In genomic region chr2:27042159-27042661, GRCh38 we compare ENCODE assay signal across 6 cellular contexts. TPM values are rescaled to one million over a fixed set of nuclear protein-coding genes. Genes with fewer than 3 reads are reported as not detected.
A peak's percentile ranks its signal among the peaks of the same experiment; 100 is the strongest.
DNase-seq lines count a peak whose midpoint lies in the region; ATAC-seq, FAIRE-seq and TF ChIP-seq lines count a peak whose summit lies in the region.

No MANE protein-coding gene starts in this region.

- DNase-seq in HepG2 (ENCODE audit: low spot score) (no peak), right lobe of liver (no peak), uterus (no peak), DMS153 treated with DMSO at 0.1 percent for 48 hours (lab: John Stamatoyannopoulos, UW; ENCODE audit: unreplicated experiment) (no peak), HuH-7 (ENCODE audit: low spot score) (no peak)

- no peaks in the 10 kb centered on the region for H3K4me1 ChIP-seq in HepG2 (ENCODE audit: insufficient read depth, low read length)
- no peaks in the 10 kb centered on the region for H3K4me1 ChIP-seq in right lobe of liver
- H3K4me1 ChIP-seq in OCI-LY3 (ENCODE audit: low read length), result peaks cover 41% of the 10 kb centered on the region
- no peaks in the 10 kb centered on the region for H3K4me1 ChIP-seq in uterus

- TF ChIP-seq RAD21 in HepG2 (CRISPR knock-in tag; IDR thresholded peaks at IDR 0.05), result no peak

- POLR2A ChIA-PET in HepG2 (lab: Yijun Ruan, JAX), result interaction anchor here (0.7 to 4.2 kb wide), 3 partner anchors 8 to 17 kb away, joined by 3 to 28 read pairs (median 4); partner anchors contain the start of gene AGBL5

- H3K4me3 ChIP-seq in HepG2 (replicated peaks in 1 of 3; ENCODE audit: insufficient read depth in 1 of 3, low read depth in 2 of 3, low read length in 3 of 3) (no peak overlapping the region), right lobe of liver (no peak overlapping the region), OCI-LY3 (ENCODE audit: low read length) (peak overlapping the region; percentile 57), uterus (no peak overlapping the region)

- H3K9me3 ChIP-seq in HepG2 (ENCODE audit: low read length) (no peaks in the 10 kb centered on the region), right lobe of liver (no peaks in the 10 kb centered on the region), OCI-LY3 (ENCODE audit: insufficient read depth, low read length) (peaks cover 5% of the 10 kb centered on the region; the same call in 1 of the 2 replicates), uterus (no peaks in the 10 kb centered on the region)

- H3K4me2 ChIP-seq in HepG2 (ENCODE audit: low read depth, low read length) (no peak overlapping the region), OCI-LY3 (ENCODE audit: low read length) (peak overlapping the region; percentile 81)

- H3K79me2 ChIP-seq in HepG2 (ENCODE audit: insufficient read depth, low read length) (no peaks in the 10 kb centered on the region), OCI-LY3 (ENCODE audit: low read length) (no peaks in the 10 kb centered on the region)

- ATAC-seq in HepG2 (no peak), right lobe of liver (no peak)

- TF ChIP-seq EP300 in HepG2 (IDR thresholded peaks at IDR 0.05; ENCODE audit: low read depth in 2 of 2, low read length in 2 of 2), result no peak
- no peak for TF ChIP-seq EP300 in HepG2 (CRISPR knock-in tag; IDR thresholded peaks at IDR 0.05; ENCODE audit: borderline replicate concordance)

- TF ChIP-seq POLR2A in HepG2 (IDR thresholded peaks at IDR 0.05; ENCODE audit: insufficient read depth in 1 of 2, low read depth in 2 of 2, low read length in 2 of 2), result 0 out of 4 replicates have a peak, but pooled peaks of 1 of the 2 experiments have one; percentile 15
- TF ChIP-seq POLR2A in right lobe of liver (IDR thresholded peaks at IDR 0.05), result no peak
- TF ChIP-seq POLR2A in uterus (IDR thresholded peaks at IDR 0.05), result no peak

- H3K27ac ChIP-seq in HepG2 (ENCODE audit: extremely low read length, insufficient read depth, low read length) (no peak overlapping the region), right lobe of liver (no peak overlapping the region), OCI-LY3 (ENCODE audit: low read length) (peak overlapping the region; percentile 99), uterus (peak overlapping the region; percentile 14 to 22)

- FAIRE-seq in HepG2 (lab: Jason Lieb, UNC), result no peak

- H2AFZ ChIP-seq in HepG2 (ENCODE audit: low read length) (no peak overlapping the region), OCI-LY3 (ENCODE audit: low read depth, low read length) (no peak overlapping the region)

- no peak overlapping the region for H3K9ac ChIP-seq in HepG2 (ENCODE audit: insufficient read depth, low read depth, low read length)
- peak overlapping the region; percentile 68; the same call in 1 of the 2 replicates for H3K9ac ChIP-seq in OCI-LY3 (ENCODE audit: low read length)

- H3K36me3 ChIP-seq in HepG2 (replicated peaks in 1 of 2; ENCODE audit: control insufficient read depth in 1 of 2, insufficient read depth in 2 of 2, low read length in 2 of 2), result peaks cover 44 to 54% of the 10 kb centered on the region in 2 experiments
- peaks cover 2 to 48% (median 25%) of the 10 kb centered on the region in 4 donors for H3K36me3 ChIP-seq in right lobe of liver
- H3K36me3 ChIP-seq in OCI-LY3 (replicated peaks; ENCODE audit: low read depth, low read length), result peaks cover 62% of the 10 kb centered on the region
- H3K36me3 ChIP-seq in uterus, result no peaks in the 10 kb centered on the region

- TF ChIP-seq CTCF in HepG2 (CRISPR knock-in tag; IDR thresholded peaks at IDR 0.05) (no peak), right lobe of liver (IDR thresholded peaks at IDR 0.05) (no peak), OCI-LY3 (IDR thresholded peaks at IDR 0.05; ENCODE audit: low read depth, low read length) (no peak), uterus (IDR thresholded peaks at IDR 0.05) (no peak)

- WGBS in HepG2 (ENCODE audit: low lambda C conversion rate), result 96% methylated on average over 10 of the region's 10 CpGs
- 75% methylated on average over 9 of the region's 10 CpGs for WGBS in right lobe of liver (ENCODE audit: insufficient coverage, low coverage, low lambda C conversion rate, missing lambda C conversion rate)

- no peaks in the 10 kb centered on the region; the same call in 1 of the 2 replicates for H4K20me1 ChIP-seq in HepG2 (ENCODE audit: insufficient read depth, low read length)
- no peaks in the 10 kb centered on the region for H4K20me1 ChIP-seq in OCI-LY3 (ENCODE audit: insufficient read depth, low read length)

- intact Hi-C loops in HepG2 (cut with micrococcal nuclease; ENCODE audit: unreplicated experiment), result no loop called here
- intact Hi-C loops in right lobe of liver (cut with DNase I), result no loop called here
- intact Hi-C loops in uterus (cut with DNase I; ENCODE audit: low total_unique reads), result no loop called here

- in situ Hi-C loops in HepG2 (cut with HindIII; ENCODE audit: extremely low pct_ligation_motif_present, low pct_unique_long_range_greater_than_20kb), result no loop called here

- CTCF ChIA-PET in HepG2 (lab: Yijun Ruan, JAX; ENCODE audit: low intra/inter-chr PET ratio, low total read pairs), result no interaction called here

- no peaks in the 10 kb centered on the region for H3K27me3 ChIP-seq in HepG2 (ENCODE audit: control insufficient read depth in 1 of 2, insufficient read depth in 2 of 2, low read length in 2 of 2)
- no peaks in the 10 kb centered on the region for H3K27me3 ChIP-seq in right lobe of liver
- no peaks in the 10 kb centered on the region for H3K27me3 ChIP-seq in OCI-LY3 (ENCODE audit: low read depth, low read length)
- H3K27me3 ChIP-seq in uterus, result no peaks in the 10 kb centered on the region

- no TSS peak for BruUV-seq in HepG2 (replicated peaks; lab: Mats Ljungman, UMichigan)

RNA-seq across cellular contexts. Expression of gene AGBL5, which starts 9.3 kb away (rescaled TPM):
- total RNA-seq in HepG2 (2016; rRNA removed; fragmentation: Illumina TruSeq; extraction: Trizol) (48.6 and 55.9 TPM in 2 replicates), right lobe of liver (1 to 10 TPM; 3.9 to 7.4 (median 6.4) TPM), uterus (10 to 100 TPM in 2 of 4 donors, 1 to 10 TPM in 1, under 1 TPM in 1; 0.77 to 26.2 (median 10.8) TPM)
- total RNA-seq in HepG2 (2016; cell fraction: cytosol; rRNA removed; fragmentation: Illumina TruSeq; extraction: Trizol; ENCODE audit: low read depth), result 148 and 152 TPM in 2 replicates
- 39.9 and 57.5 TPM in 2 replicates for total RNA-seq in HepG2 (2016; cell fraction: insoluble cytoplasmic fraction; rRNA removed; fragmentation: Illumina TruSeq; extraction: Trizol)
- 249 and 253 TPM in 2 replicates for total RNA-seq in HepG2 (2016; cell fraction: membrane; rRNA removed; fragmentation: Illumina TruSeq; extraction: Trizol)
- 22.8 and 23.0 TPM in 2 replicates for total RNA-seq in HepG2 (2016; cell fraction: nucleus; rRNA removed; fragmentation: Illumina TruSeq; extraction: Trizol)
- polyA plus RNA-seq in HepG2 (2011; rRNA removed), result 63.6 and 73.3 TPM in 2 replicates
- 65.6 and 84.8 TPM in 2 replicates for polyA plus RNA-seq in HepG2 (2011; cell fraction: cytosol; rRNA removed)
- polyA plus RNA-seq in HepG2 (2011; cell fraction: nucleus; rRNA removed), result 45.3 and 47.1 TPM in 2 replicates
- polyA plus RNA-seq in HepG2 (2012), result 36.8 and 51.0 TPM in 2 replicates
- 247 and 251 TPM in 2 replicates for polyA plus RNA-seq in HepG2 (2016; cell fraction: cytosol; fragmentation: Illumina TruSeq; extraction: Trizol; ENCODE audit: low read depth)
- 54.3 and 66.5 TPM in 2 replicates for polyA plus RNA-seq in HepG2 (2016; cell fraction: insoluble cytoplasmic fraction; fragmentation: Illumina TruSeq; extraction: Trizol; ENCODE audit: low read depth)
- 277 and 306 TPM in 2 replicates for polyA plus RNA-seq in HepG2 (2016; cell fraction: membrane; fragmentation: Illumina TruSeq; extraction: Trizol; ENCODE audit: low read depth)
- 44.5 and 47.6 TPM in 2 replicates for polyA plus RNA-seq in HepG2 (2016; cell fraction: nucleus; fragmentation: Illumina TruSeq; extraction: Trizol; ENCODE audit: insufficient read depth, low read depth)
- 109 and 147 TPM in 2 replicates for polyA minus RNA-seq in HepG2 (2011; rRNA and poly(A)+ RNA removed; ENCODE audit: low replicate concordance)
- polyA minus RNA-seq in HepG2 (2011; cell fraction: cytosol; rRNA and poly(A)+ RNA removed), result 32.5 and 36.6 TPM in 2 replicates
- polyA minus RNA-seq in HepG2 (2011; cell fraction: nucleus; rRNA and poly(A)+ RNA removed), result 26.1 and 37.3 TPM in 2 replicates

RNA-seq across cellular contexts. Expression of gene TMEM214, which starts 9.4 kb away (rescaled TPM):
- total RNA-seq in HepG2 (2016; rRNA removed; fragmentation: Illumina TruSeq; extraction: Trizol) (28.0 and 58.3 TPM in 2 replicates), right lobe of liver (10 to 100 TPM; 29.1 to 62.7 (median 50.0) TPM), uterus (10 to 100 TPM; 16.1 to 96.2 (median 66.5) TPM)
- total RNA-seq in HepG2 (2016; cell fraction: cytosol; rRNA removed; fragmentation: Illumina TruSeq; extraction: Trizol; ENCODE audit: low read depth), result 13.7 and 15.2 TPM in 2 replicates
- total RNA-seq in HepG2 (2016; cell fraction: insoluble cytoplasmic fraction; rRNA removed; fragmentation: Illumina TruSeq; extraction: Trizol), result 22.8 and 61.4 TPM in 2 replicates
- 24.2 and 24.6 TPM in 2 replicates for total RNA-seq in HepG2 (2016; cell fraction: membrane; rRNA removed; fragmentation: Illumina TruSeq; extraction: Trizol)
- 65.4 and 81.2 TPM in 2 replicates for total RNA-seq in HepG2 (2016; cell fraction: nucleus; rRNA removed; fragmentation: Illumina TruSeq; extraction: Trizol)
- polyA plus RNA-seq in HepG2 (2011; rRNA removed), result 132 and 137 TPM in 2 replicates
- 96.3 and 120 TPM in 2 replicates for polyA plus RNA-seq in HepG2 (2011; cell fraction: cytosol; rRNA removed)
- 355 and 421 TPM in 2 replicates for polyA plus RNA-seq in HepG2 (2011; cell fraction: nucleus; rRNA removed)
- 76.8 and 81.7 TPM in 2 replicates for polyA plus RNA-seq in HepG2 (2012)
- polyA plus RNA-seq in HepG2 (2016; cell fraction: cytosol; fragmentation: Illumina TruSeq; extraction: Trizol; ENCODE audit: low read depth), result 15.5 and 16.9 TPM in 2 replicates
- polyA plus RNA-seq in HepG2 (2016; cell fraction: insoluble cytoplasmic fraction; fragmentation: Illumina TruSeq; extraction: Trizol; ENCODE audit: low read depth), result 43.0 and 58.5 TPM in 2 replicates
- polyA plus RNA-seq in HepG2 (2016; cell fraction: membrane; fragmentation: Illumina TruSeq; extraction: Trizol; ENCODE audit: low read depth), result 30.0 and 37.0 TPM in 2 replicates
- polyA plus RNA-seq in HepG2 (2016; cell fraction: nucleus; fragmentation: Illumina TruSeq; extraction: Trizol; ENCODE audit: insufficient read depth, low read depth), result 188 and 192 TPM in 2 replicates
- polyA minus RNA-seq in HepG2 (2011; rRNA and poly(A)+ RNA removed; ENCODE audit: low replicate concordance), result 248 and 683 TPM in 2 replicates
- polyA minus RNA-seq in HepG2 (2011; cell fraction: cytosol; rRNA and poly(A)+ RNA removed), result 150 and 151 TPM in 2 replicates
- polyA minus RNA-seq in HepG2 (2011; cell fraction: nucleus; rRNA and poly(A)+ RNA removed), result 219 and 243 TPM in 2 replicates

RNA-seq across cellular contexts. Expression of gene OST4, which starts 29.2 kb away (rescaled TPM):
- 498 and 508 TPM in 2 replicates for total RNA-seq in HepG2 (2016; rRNA removed; fragmentation: Illumina TruSeq; extraction: Trizol)
- total RNA-seq in HepG2 (2016; cell fraction: cytosol; rRNA removed; fragmentation: Illumina TruSeq; extraction: Trizol; ENCODE audit: low read depth), result 947 and 1,365 TPM in 2 replicates
- total RNA-seq in HepG2 (2016; cell fraction: insoluble cytoplasmic fraction; rRNA removed; fragmentation: Illumina TruSeq; extraction: Trizol), result 496 and 506 TPM in 2 replicates
- 928 and 1,097 TPM in 2 replicates for total RNA-seq in HepG2 (2016; cell fraction: membrane; rRNA removed; fragmentation: Illumina TruSeq; extraction: Trizol)
- total RNA-seq in HepG2 (2016; cell fraction: nucleus; rRNA removed; fragmentation: Illumina TruSeq; extraction: Trizol), result 200 and 226 TPM in 2 replicates
- polyA plus RNA-seq in HepG2 (2011; rRNA removed), result 491 and 584 TPM in 2 replicates
- polyA plus RNA-seq in HepG2 (2011; cell fraction: cytosol; rRNA removed), result 627 and 1,057 TPM in 2 replicates
- 336 and 383 TPM in 2 replicates for polyA plus RNA-seq in HepG2 (2011; cell fraction: nucleus; rRNA removed)
- polyA plus RNA-seq in HepG2 (2012), result 371 and 440 TPM in 2 replicates
- 1,401 and 1,836 TPM in 2 replicates for polyA plus RNA-seq in HepG2 (2016; cell fraction: cytosol; fragmentation: Illumina TruSeq; extraction: Trizol; ENCODE audit: low read depth)
- polyA plus RNA-seq in HepG2 (2016; cell fraction: insoluble cytoplasmic fraction; fragmentation: Illumina TruSeq; extraction: Trizol; ENCODE audit: low read depth), result 640 and 680 TPM in 2 replicates
- polyA plus RNA-seq in HepG2 (2016; cell fraction: membrane; fragmentation: Illumina TruSeq; extraction: Trizol; ENCODE audit: low read depth), result 1,282 and 1,407 TPM in 2 replicates
- polyA plus RNA-seq in HepG2 (2016; cell fraction: nucleus; fragmentation: Illumina TruSeq; extraction: Trizol; ENCODE audit: insufficient read depth, low read depth), result 415 and 448 TPM in 2 replicates
- 310 and 535 TPM in 2 replicates for polyA minus RNA-seq in HepG2 (2011; rRNA and poly(A)+ RNA removed; ENCODE audit: low replicate concordance)
- 514 and 560 TPM in 2 replicates for polyA minus RNA-seq in HepG2 (2011; cell fraction: cytosol; rRNA and poly(A)+ RNA removed)
- polyA minus RNA-seq in HepG2 (2011; cell fraction: nucleus; rRNA and poly(A)+ RNA removed), result 136 and 144 TPM in 2 replicates
- total RNA-seq in right lobe of liver, result 100 to 1,000 TPM; 144 to 182 (median 161) TPM
- total RNA-seq in uterus, result 100 to 1,000 TPM in 3 of 4 donors, 10 to 100 TPM in 1; 76.3 to 387 (median 237) TPM

RNA-seq across cellular contexts. Expression of gene EMILIN1, which starts 36.2 kb away (rescaled TPM):
- total RNA-seq in HepG2 (2016; rRNA removed; fragmentation: Illumina TruSeq; extraction: Trizol) (4.0 and 9.7 TPM in 2 replicates), right lobe of liver (10 to 100 TPM in 5 of 6 experiments, 1 to 10 TPM in 1; 7.2 to 26.1 (median 21.0) TPM), uterus (100 to 1,000 TPM; 107 to 377 (median 224) TPM)
- total RNA-seq in HepG2 (2016; cell fraction: cytosol; rRNA removed; fragmentation: Illumina TruSeq; extraction: Trizol; ENCODE audit: low read depth), result 0.53 and 0.61 TPM in 2 replicates
- 4.1 and 12.5 TPM in 2 replicates for total RNA-seq in HepG2 (2016; cell fraction: insoluble cytoplasmic fraction; rRNA removed; fragmentation: Illumina TruSeq; extraction: Trizol)
- 1.4 TPM in 2 replicates for total RNA-seq in HepG2 (2016; cell fraction: membrane; rRNA removed; fragmentation: Illumina TruSeq; extraction: Trizol)
- 8.7 and 9.5 TPM in 2 replicates for total RNA-seq in HepG2 (2016; cell fraction: nucleus; rRNA removed; fragmentation: Illumina TruSeq; extraction: Trizol)
- polyA plus RNA-seq in HepG2 (2011; rRNA removed), result 8.1 and 13.1 TPM in 2 replicates
- polyA plus RNA-seq in HepG2 (2011; cell fraction: cytosol; rRNA removed), result 9.7 and 19.1 TPM in 2 replicates
- 30.1 and 34.4 TPM in 2 replicates for polyA plus RNA-seq in HepG2 (2011; cell fraction: nucleus; rRNA removed)
- polyA plus RNA-seq in HepG2 (2012), result 8.6 and 10.0 TPM in 2 replicates
- 0.42 and 0.58 TPM in 2 replicates for polyA plus RNA-seq in HepG2 (2016; cell fraction: cytosol; fragmentation: Illumina TruSeq; extraction: Trizol; ENCODE audit: low read depth)
- 2.8 and 3.2 TPM in 2 replicates for polyA plus RNA-seq in HepG2 (2016; cell fraction: insoluble cytoplasmic fraction; fragmentation: Illumina TruSeq; extraction: Trizol; ENCODE audit: low read depth)
- polyA plus RNA-seq in HepG2 (2016; cell fraction: membrane; fragmentation: Illumina TruSeq; extraction: Trizol; ENCODE audit: low read depth), result 0.45 and 1.0 TPM in 2 replicates
- polyA plus RNA-seq in HepG2 (2016; cell fraction: nucleus; fragmentation: Illumina TruSeq; extraction: Trizol; ENCODE audit: insufficient read depth, low read depth), result 14.3 and 15.9 TPM in 2 replicates
- 0.54 and 19.1 TPM in 2 replicates for polyA minus RNA-seq in HepG2 (2011; rRNA and poly(A)+ RNA removed; ENCODE audit: low replicate concordance)
- polyA minus RNA-seq in HepG2 (2011; cell fraction: cytosol; rRNA and poly(A)+ RNA removed), result 13.6 and 17.2 TPM in 2 replicates
- 4.8 and 5.6 TPM in 2 replicates for polyA minus RNA-seq in HepG2 (2011; cell fraction: nucleus; rRNA and poly(A)+ RNA removed)

RNA-seq across cellular contexts. Expression of gene KHK, which starts 44.4 kb away (rescaled TPM):
- 29.9 and 40.9 TPM in 2 replicates for total RNA-seq in HepG2 (2016; rRNA removed; fragmentation: Illumina TruSeq; extraction: Trizol)
- 8.1 and 9.7 TPM in 2 replicates for total RNA-seq in HepG2 (2016; cell fraction: cytosol; rRNA removed; fragmentation: Illumina TruSeq; extraction: Trizol; ENCODE audit: low read depth)
- total RNA-seq in HepG2 (2016; cell fraction: insoluble cytoplasmic fraction; rRNA removed; fragmentation: Illumina TruSeq; extraction: Trizol), result 31.6 and 41.5 TPM in 2 replicates
- total RNA-seq in HepG2 (2016; cell fraction: membrane; rRNA removed; fragmentation: Illumina TruSeq; extraction: Trizol), result 15.4 and 18.4 TPM in 2 replicates
- total RNA-seq in HepG2 (2016; cell fraction: nucleus; rRNA removed; fragmentation: Illumina TruSeq; extraction: Trizol), result 34.9 and 38.4 TPM in 2 replicates
- polyA plus RNA-seq in HepG2 (2011; rRNA removed), result 99.2 and 139 TPM in 2 replicates
- 93.9 and 100.0 TPM in 2 replicates for polyA plus RNA-seq in HepG2 (2011; cell fraction: cytosol; rRNA removed)
- 195 and 260 TPM in 2 replicates for polyA plus RNA-seq in HepG2 (2011; cell fraction: nucleus; rRNA removed)
- polyA plus RNA-seq in HepG2 (2012), result 128 and 136 TPM in 2 replicates
- polyA plus RNA-seq in HepG2 (2016; cell fraction: cytosol; fragmentation: Illumina TruSeq; extraction: Trizol; ENCODE audit: low read depth), result 12.3 and 15.8 TPM in 2 replicates
- 39.2 and 45.9 TPM in 2 replicates for polyA plus RNA-seq in HepG2 (2016; cell fraction: insoluble cytoplasmic fraction; fragmentation: Illumina TruSeq; extraction: Trizol; ENCODE audit: low read depth)
- polyA plus RNA-seq in HepG2 (2016; cell fraction: membrane; fragmentation: Illumina TruSeq; extraction: Trizol; ENCODE audit: low read depth), result 14.9 and 20.8 TPM in 2 replicates
- 94.3 and 95.6 TPM in 2 replicates for polyA plus RNA-seq in HepG2 (2016; cell fraction: nucleus; fragmentation: Illumina TruSeq; extraction: Trizol; ENCODE audit: insufficient read depth, low read depth)
- polyA minus RNA-seq in HepG2 (2011; rRNA and poly(A)+ RNA removed; ENCODE audit: low replicate concordance), result 6.9 and 106 TPM in 2 replicates
- polyA minus RNA-seq in HepG2 (2011; cell fraction: cytosol; rRNA and poly(A)+ RNA removed), result 29.4 and 50.9 TPM in 2 replicates
- polyA minus RNA-seq in HepG2 (2011; cell fraction: nucleus; rRNA and poly(A)+ RNA removed), result 51.5 and 66.5 TPM in 2 replicates
- 100 to 1,000 TPM; 101 to 283 (median 206) TPM for total RNA-seq in right lobe of liver
- 10 to 100 TPM in 1 of 4 donors, 1 to 10 TPM in 3; 1.0 to 21.6 (median 5.4) TPM for total RNA-seq in uterus

Comparison
In these comparisons a context has a peak if more than half of its experiments do, and no peak if none do; other contexts are left out.
1. H3K27ac ChIP-seq: peak in OCI-LY3 (single experiment) and uterus (2 of 2); none in HepG2 (single experiment) and right lobe of liver (0 of 3).